In genomic region chr14:58332514-58332913, GRCh38 we compare ENCODE assay signal across 22 cellular contexts. TPM values are rescaled to one million over a fixed set of nuclear protein-coding genes. Genes with fewer than 3 reads are reported as not detected.
DNase-seq lines count a peak whose midpoint lies in the region; ATAC-seq, FAIRE-seq and TF ChIP-seq lines count a peak whose summit lies in the region.
"Had no signal": no experiment of that assay in that cellular context is flagged by ENCODE, and none has a peak within 500 bp of the region (broad histone marks: within the 10 kb centered on the region; RNA-seq: fewer than 3 reads in every experiment).

No MANE protein-coding gene starts in this region.

- H3K9me3 Mint-ChIP-seq in brain (peaks cover 0 to 3% (median 0%) of the 10 kb centered on the region in 5 experiments), nephron (no peaks in the 10 kb centered on the region)
- H3K9me3 Mint-ChIP-seq: CD8-positive, alpha-beta T cell; immature natural killer cell had no signal

- H3K4me3 Mint-ChIP-seq in brain, result peak overlapping the region; percentile 87 to 97 (median 95)
- H3K4me3 Mint-ChIP-seq in nephron, result peak overlapping the region; percentile 45 to 73 (median 53)
- H3K4me3 Mint-ChIP-seq: CD8-positive, alpha-beta T cell; immature natural killer cell had no signal

- peaks cover 19% of the 10 kb centered on the region for H3K36me3 Mint-ChIP-seq in brain
- peaks cover 33% of the 10 kb centered on the region for H3K36me3 Mint-ChIP-seq in nephron (ENCODE audit: low read depth)

- peak; percentile 33 for FAIRE-seq in GM19239 (lab: Jason Lieb, UNC)

- no peak for ATAC-seq in GM21717 (IDR thresholded peaks at IDR 0.05; ENCODE audit: unreplicated experiment)
- no peak for ATAC-seq in HG02571 (IDR thresholded peaks at IDR 0.05; ENCODE audit: unreplicated experiment)
- ATAC-seq: activated CD4-positive, CD25-positive, alpha-beta regulatory T cell treated with anti-CD3 and anti-CD28 coated beads, Interleukin-2, amount 50 U/mL, for 24 hours; CD8-positive, alpha-beta T cell had no signal

- H3K27ac Mint-ChIP-seq in brain, result peak overlapping the region; percentile 86 to 100 (median 99)
- H3K27ac Mint-ChIP-seq in nephron, result peak overlapping the region; percentile 11 to 74 (median 22)
- H3K27ac Mint-ChIP-seq: CD8-positive, alpha-beta T cell had no signal

- H3K4me1 Mint-ChIP-seq in brain (peaks cover 59% of the 10 kb centered on the region), nephron (peaks cover 25% of the 10 kb centered on the region)

- no peak for TF ChIP-seq CTCF in brain (conservative IDR thresholded peaks at IDR 0.05)
- no peak for TF ChIP-seq CTCF in nephron (IDR thresholded peaks at IDR 0.05; ENCODE audit: unreplicated experiment in 3 of 3)

- H3K27me3 Mint-ChIP-seq in brain (peaks cover 3% of the 10 kb centered on the region), nephron (ENCODE audit: low read depth) (no peaks in the 10 kb centered on the region)

- DNase-seq in DMS79 (lab: John Stamatoyannopoulos, UW), result peak; percentile 6
- DNase-seq in GM19239 (ENCODE audit: insufficient read length, low spot score), result no peak
- no peak for DNase-seq in T-helper 1 cell
- DNase-seq: activated naive CD4-positive, alpha-beta T cell treated with Interleukin-2 at 50 U/mL for 16 hours; activated T-cell treated with anti-CD3 and anti-CD28 coated beads, Interleukin-2, amount 50 U/mL, for 1 hour; anterior cingulate cortex; CD8-positive, alpha-beta T cell; H7; immature natural killer cell; NCI-H1417 treated with DMSO at 0.1 percent for 48 hours; NCI-H524 treated with DMSO at 0.1 percent for 48 hours; retina; RPMI8226; spleen; stimulated activated CD4-positive, alpha-beta T cell treated with anti-CD3 and anti-CD28 coated beads, Interleukin-4, amount 100 ng/mL, for 24 hours; stimulated activated naive CD4-positive, alpha-beta T cell treated with Interleukin-2 at 50 U/mL for 16 hours; tibial artery had no signal

RNA-seq across cellular contexts. Expression of gene ARID4A, which starts 34.2 kb away (rescaled TPM):
- polyA plus RNA-seq in brain (ENCODE audit: insufficient read depth, low read depth, low replicate concordance), result 2.8 TPM
